In the genomic region with DNA sequence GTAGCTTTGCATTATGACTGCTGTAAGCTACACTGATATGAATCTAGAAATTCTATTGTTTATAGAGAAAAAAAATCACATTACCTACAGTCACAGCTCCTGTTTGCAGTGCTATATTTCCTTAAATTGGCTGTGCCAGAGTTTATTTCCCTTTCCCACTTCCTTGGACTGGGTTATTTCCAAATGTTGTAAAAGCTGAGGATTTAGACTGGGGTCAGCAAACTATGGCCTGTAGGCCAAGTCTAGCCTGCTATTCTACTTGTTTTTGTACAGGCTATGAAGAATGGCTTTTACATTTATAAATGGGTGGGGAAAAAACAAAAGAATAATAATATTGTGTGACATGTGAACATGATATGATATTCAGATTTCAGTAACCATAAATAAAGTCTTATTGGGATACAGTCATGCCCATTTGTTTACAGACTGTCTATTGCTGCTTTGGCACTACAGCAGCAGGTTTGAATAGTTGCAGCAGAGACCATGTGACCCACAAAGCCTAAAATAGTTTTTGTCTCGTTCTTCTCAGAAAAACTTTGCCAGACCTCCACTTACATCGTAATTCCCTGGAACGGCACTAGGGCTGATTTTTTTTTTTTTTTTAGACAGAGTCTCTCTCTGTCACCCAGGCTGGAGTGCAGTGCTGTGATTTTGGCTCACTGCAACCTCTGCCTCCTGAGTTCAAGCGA, we compare ENCODE assay signal across 16 cellular contexts. TPM values are rescaled to one million over a fixed set of nuclear protein-coding genes. Genes with fewer than 3 reads are reported as not detected.
DNase-seq lines count a peak whose midpoint lies in the region; ATAC-seq and TF ChIP-seq lines count a peak whose summit lies in the region.
"Had no signal": no experiment of that assay in that cellular context is flagged by ENCODE, and none has a peak within 500 bp of the region (broad histone marks: within the 10 kb centered on the region; RNA-seq: fewer than 3 reads in every experiment).

No MANE protein-coding gene starts in this region.

- H3K27ac Mint-ChIP-seq in type B pancreatic cell = no peak overlapping the region
- H3K27ac Mint-ChIP-seq: activated B cell treated with CpG ODN at 0.5 μM for 24 hours; activated naive CD8-positive, alpha-beta T cell treated with anti-CD3 and anti-CD28 coated beads, Interleukin-2, amount 50 U/mL, for 24 hours; memory B cell had no signal

- H2AFZ ChIP-seq in PC-3 (ENCODE audit: low read length) = peak overlapping the region; percentile 27; the same call in 1 of the 2 replicates

- in situ Hi-C loops in GM13977 (cut with MboI; ENCODE audit: low pct_unique_long_range_greater_than_20kb, low sequenced_read_pairs, unreplicated experiment) = no loop called here

- intact Hi-C loops in PC-3 (cut with micrococcal nuclease) = no loop called here

- H3F3A ChIP-seq in PC-3 (ENCODE audit: low read length, unreplicated experiment) = no peaks in the 10 kb centered on the region

- no TSS peak for BruUV-seq in PC-3 (replicated peaks; lab: Mats Ljungman, UMichigan)

- H3K4me1 ChIP-seq in PC-3 (ENCODE audit: insufficient read depth, low read length) = no peaks in the 10 kb centered on the region; the same call in none of the 2 replicates

- no peak overlapping the region for H3K27ac ChIP-seq in PC-3 (ENCODE audit: low read length)
- H3K27ac ChIP-seq: neutrophil had no signal

- H3K4me1 Mint-ChIP-seq in type B pancreatic cell (ENCODE audit: unreplicated experiment) = no peaks in the 10 kb centered on the region
- H3K4me1 Mint-ChIP-seq: activated B cell treated with CpG ODN at 0.5 μM for 24 hours; activated naive CD8-positive, alpha-beta T cell treated with anti-CD3 and anti-CD28 coated beads, Interleukin-2, amount 50 U/mL, for 24 hours had no signal

- H4K20me1 ChIP-seq in PC-3 (ENCODE audit: low read length) = no peaks in the 10 kb centered on the region

- CTCF ChIA-PET in PC-3 (lab: Charles Lee) = interaction anchor here (0.6 to 1.2 kb wide), 2 partner anchors 49 to 62 kb away, joined by 5 to 8 read pairs; no protein-coding TSS in a partner anchor

- peaks cover 18% of the 10 kb centered on the region for H3K27me3 Mint-ChIP-seq in type B pancreatic cell

- DNase-seq in PC-3 = no peak
- DNase-seq in globus pallidus (ENCODE audit: low spot score) = peak; percentile 74
- peak; percentile 44 for DNase-seq in stromal cell of bone marrow (ENCODE audit: low read depth)
- no peak for DNase-seq in islet precursor cell
- DNase-seq in activated effector memory CD4-positive, alpha-beta T cell treated with Interleukin-2 at 50 U/mL for 16 hours = no peak
- no peak for DNase-seq in GM13977 (ENCODE audit: low spot score)
- no peak for DNase-seq in type B pancreatic cell (ENCODE audit: extremely low spot score, unreplicated experiment)
- DNase-seq: activated B cell treated with CpG ODN at 0.5 μM for 24 hours; activated naive CD8-positive, alpha-beta T cell treated with anti-CD3 and anti-CD28 coated beads, Interleukin-2, amount 50 U/mL, for 24 hours; NCI-H2227 treated with DMSO at 0.1 percent for 48 hours; spleen; SW 1271 had no signal

- no peaks in the 10 kb centered on the region for H3K9me2 ChIP-seq in PC-3 (replicated peaks; ENCODE audit: low read length)

- H3K9ac ChIP-seq in PC-3 (ENCODE audit: low read length) = no peak overlapping the region

- ATAC-seq in GM18505 (IDR thresholded peaks at IDR 0.05; ENCODE audit: unreplicated experiment) (peak; percentile 8), PC-3 (peak; percentile 49)
- ATAC-seq: activated naive CD8-positive, alpha-beta T cell treated with anti-CD3 and anti-CD28 coated beads, Interleukin-2, amount 50 U/mL, for 24 hours had no signal

- H3K9me3 Mint-ChIP-seq in type B pancreatic cell = no peaks in the 10 kb centered on the region
- H3K9me3 Mint-ChIP-seq: activated B cell treated with CpG ODN at 0.5 μM for 24 hours; activated naive CD8-positive, alpha-beta T cell treated with anti-CD3 and anti-CD28 coated beads, Interleukin-2, amount 50 U/mL, for 24 hours; memory B cell had no signal

- peak overlapping the region; percentile 1; the same call in 1 of the 2 replicates for H3K4me2 ChIP-seq in PC-3 (ENCODE audit: low read length)

- no peaks in the 10 kb centered on the region for H3K79me2 ChIP-seq in PC-3 (ENCODE audit: low read length)

- no peaks in the 10 kb centered on the region for H3K9me3 ChIP-seq in PC-3 (ENCODE audit: low read length)
- H3K9me3 ChIP-seq: spleen had no signal

- H3K4me3 ChIP-seq in PC-3 (ENCODE audit: low read length) = no peak overlapping the region
- H3K4me3 ChIP-seq: spleen had no signal

- no peaks in the 10 kb centered on the region for H3K36me3 ChIP-seq in PC-3 (ENCODE audit: low read depth, low read length)
- H3K36me3 ChIP-seq: neutrophil, spleen had no signal

- TF ChIP-seq CTCF in PC-3 (conservative IDR thresholded peaks at IDR 0.05; ENCODE audit: low read depth, low read length) (no peak), GM13977 (IDR thresholded peaks at IDR 0.05; ENCODE audit: extremely low read depth, insufficient read depth, missing control alignments) (no peak), type B pancreatic cell (conservative IDR thresholded peaks at IDR 0.05) (no peak)

- no peaks in the 10 kb centered on the region for H3K27me3 ChIP-seq in PC-3 (ENCODE audit: low read length)
- H3K27me3 ChIP-seq: neutrophil had no signal

- POLR2A ChIA-PET in PC-3 (lab: Charles Lee; ENCODE audit: unreplicated experiment) = no interaction called here

- H3K4me3 Mint-ChIP-seq in type B pancreatic cell = no peak overlapping the region
- H3K4me3 Mint-ChIP-seq: activated B cell treated with CpG ODN at 0.5 μM for 24 hours; activated naive CD8-positive, alpha-beta T cell treated with anti-CD3 and anti-CD28 coated beads, Interleukin-2, amount 50 U/mL, for 24 hours; memory B cell had no signal

- TF ChIP-seq POLR2A in GM18505 (IDR thresholded peaks at IDR 0.05; ENCODE audit: borderline replicate concordance, extremely low read depth, insufficient read depth, insufficient read length) = no peak

- H3K36me3 Mint-ChIP-seq in type B pancreatic cell = no peaks in the 10 kb centered on the region
- H3K36me3 Mint-ChIP-seq: memory B cell had no signal

RNA-seq across cellular contexts. Expression of gene GLDN, which starts 7.8 kb away (rescaled TPM):
- total RNA-seq in PC-3 (2014; rRNA removed) = 0.15 TPM in 1 of 2 replicates, not detected in the other
- 0.52 and 0.68 TPM in 2 replicates for total RNA-seq in type B pancreatic cell (ENCODE audit: low replicate concordance)
- total RNA-seq: activated B cell treated with CpG ODN at 0.5 μM for 24 hours, epithelial cell of proximal tubule had no signal

RNA-seq across cellular contexts. Expression of gene CYP19A1, which starts 10.9 kb away (rescaled TPM):
- total RNA-seq in PC-3 (2014; rRNA removed) (not detected in 2 replicates), type B pancreatic cell (ENCODE audit: low replicate concordance) (0.95 and 1.3 TPM in 2 replicates)
- total RNA-seq: epithelial cell of proximal tubule had no signal

Comparison
In these comparisons a context has a peak if more than half of its experiments do, and no peak if none do; other contexts are left out.
1. DNase-seq: peak in globus pallidus (single experiment) and stromal cell of bone marrow (single experiment); none in PC-3 (single experiment), islet precursor cell (single experiment), activated effector memory CD4-positive, alpha-beta T cell treated with Interleukin-2 at 50 U/mL for 16 hours (single experiment), GM13977 (single experiment) and type B pancreatic cell (single experiment).